In the genomic region with DNA sequence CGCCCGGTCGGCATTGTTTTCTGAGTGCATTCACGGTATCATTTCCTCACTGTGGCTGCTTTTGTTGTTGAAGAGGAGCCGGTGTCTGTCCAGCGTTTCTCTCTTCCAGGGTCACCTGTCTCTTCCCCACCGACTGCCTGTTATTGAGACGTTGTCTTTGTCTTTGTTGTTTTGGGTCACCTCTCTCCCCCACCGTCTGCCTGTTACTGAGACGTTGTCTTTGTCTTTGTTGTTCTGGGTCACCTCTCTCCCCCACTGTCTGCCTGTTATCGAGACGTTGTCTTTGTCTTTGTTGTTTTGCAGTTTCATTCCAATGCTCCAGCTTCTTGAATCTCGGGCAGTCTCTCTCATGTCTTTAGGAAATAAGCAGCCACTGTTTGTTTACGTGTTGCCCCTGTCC, we compare ENCODE assay signal across 17 cellular contexts.
"Had no signal": no experiment of that assay in that cellular context is flagged by ENCODE, and none has a peak within 500 bp of the region (broad histone marks: within the 10 kb centered on the region; RNA-seq: fewer than 3 reads in every experiment).

No MANE protein-coding gene starts in this region.

- DNase-seq: activated CD4-positive, alpha-beta T cell treated with anti-CD3 and anti-CD28 coated beads for 1 hour; activated naive CD4-positive, alpha-beta T cell treated with anti-CD3 and anti-CD28 coated beads, Interleukin-2, amount 10 ng/mL, durations not matched to agents 7 days and 5 days; dorsolateral prefrontal cortex; endodermal cell; kidney; left lung; mammary epithelial cell; naive thymus-derived CD4-positive, alpha-beta T cell; pancreas; stimulated activated CD4-positive, alpha-beta T cell treated with anti-CD3 and anti-CD28 coated beads, Interleukin-2, amount 100 ng/mL, for 24 hours; T-helper 9 cell had no signal

- H2AFZ ChIP-seq: hepatocyte had no signal

- H3K27me3 ChIP-seq: ascending aorta, cardiac muscle cell, dorsolateral prefrontal cortex, hepatocyte, left lung, pancreas, tibial nerve, vagina had no signal

- H3K4me1 Mint-ChIP-seq: activated naive CD4-positive, alpha-beta T cell treated with anti-CD3 and anti-CD28 coated beads, Interleukin-2, amount 10 ng/mL, durations not matched to agents 7 days and 5 days; activated T-helper 17 cell treated with anti-CD3 and anti-CD28 coated beads, Interleukin-2, amount 50 U/mL, for 72 hours; endodermal cell had no signal

- H3K4me1 ChIP-seq: ascending aorta, left lung, pancreas, vagina had no signal

- H3K9me3 ChIP-seq: ascending aorta, left lung, pancreas, tibial nerve, vagina had no signal

- H3K9me3 Mint-ChIP-seq: activated naive CD4-positive, alpha-beta T cell treated with anti-CD3 and anti-CD28 coated beads, Interleukin-2, amount 10 ng/mL, durations not matched to agents 7 days and 5 days; activated T-helper 17 cell treated with anti-CD3 and anti-CD28 coated beads, Interleukin-2, amount 50 U/mL, for 72 hours; endodermal cell; naive thymus-derived CD4-positive, alpha-beta T cell had no signal

- H3K27ac ChIP-seq: ascending aorta, cardiac muscle cell, hepatocyte, left lung, pancreas, tibial nerve, vagina had no signal

- H3K4me2 ChIP-seq: hepatocyte had no signal

- H3K27me3 Mint-ChIP-seq: activated naive CD4-positive, alpha-beta T cell treated with anti-CD3 and anti-CD28 coated beads, Interleukin-2, amount 10 ng/mL, durations not matched to agents 7 days and 5 days; activated T-helper 17 cell treated with anti-CD3 and anti-CD28 coated beads, Interleukin-2, amount 50 U/mL, for 72 hours; naive thymus-derived CD4-positive, alpha-beta T cell had no signal

- H3K79me2 ChIP-seq: hepatocyte had no signal

- ATAC-seq: activated T-helper 17 cell treated with anti-CD3 and anti-CD28 coated beads, Interleukin-2, amount 50 U/mL, for 72 hours; left lung; naive thymus-derived CD4-positive, alpha-beta T cell; pancreas had no signal

- H3K27ac Mint-ChIP-seq: activated naive CD4-positive, alpha-beta T cell treated with anti-CD3 and anti-CD28 coated beads, Interleukin-2, amount 10 ng/mL, durations not matched to agents 7 days and 5 days; activated T-helper 17 cell treated with anti-CD3 and anti-CD28 coated beads, Interleukin-2, amount 50 U/mL, for 72 hours; endodermal cell had no signal

- H3K4me3 Mint-ChIP-seq: activated naive CD4-positive, alpha-beta T cell treated with anti-CD3 and anti-CD28 coated beads, Interleukin-2, amount 10 ng/mL, durations not matched to agents 7 days and 5 days; activated T-helper 17 cell treated with anti-CD3 and anti-CD28 coated beads, Interleukin-2, amount 50 U/mL, for 72 hours; endodermal cell had no signal
